Comparison of ENCODE assay signal across 25 cellular contexts in the genomic region with DNA sequence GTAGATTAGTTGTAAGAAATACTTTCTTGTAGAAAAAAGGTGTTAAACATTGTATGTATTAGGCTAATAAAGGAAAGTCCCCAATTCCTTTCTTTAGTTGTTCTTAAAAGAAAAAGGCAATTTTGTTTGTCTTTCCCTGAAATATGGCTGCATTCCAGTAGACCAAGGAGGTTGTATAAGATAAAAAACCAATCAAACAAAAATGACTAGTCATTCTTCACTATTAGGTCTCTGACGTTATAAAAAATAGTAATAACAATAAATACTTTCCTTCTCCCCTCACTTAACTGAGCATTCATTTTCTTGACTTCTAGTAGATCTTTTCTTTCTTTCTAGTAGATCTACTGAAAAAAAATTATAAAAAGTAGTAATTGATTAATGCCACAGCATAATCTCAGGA.
"Had no signal": no experiment of that assay in that cellular context is flagged by ENCODE, and none has a peak within 500 bp of the region (broad histone marks: within the 10 kb centered on the region; RNA-seq: fewer than 3 reads in every experiment).

No MANE protein-coding gene starts in this region.

- DNase-seq: activated CD4-positive, alpha-beta memory T cell treated with anti-CD3 and anti-CD28 coated beads for 36 hours; activated CD4-positive, alpha-beta T cell treated with anti-CD3 and anti-CD28 coated beads, Interleukin-2, amount 10 ng/mL, durations not matched to agents 7 days and 5 days; activated CD4-positive, CD25-positive, alpha-beta regulatory T cell; activated CD8-positive, alpha-beta memory T cell treated with anti-CD3 and anti-CD28 coated beads for 24 hours; activated gamma-delta T cell treated with Interleukin-2 at 50 U/mL for 16 hours; activated naive CD4-positive, alpha-beta T cell treated with anti-CD3 and anti-CD28 coated beads, Interleukin-2, amount 10 ng/mL, durations not matched to agents 7 days and 5 days; activated naive CD8-positive, alpha-beta T cell treated with anti-CD3 and anti-CD28 coated beads for 36 hours; activated T-cell treated with anti-CD3 and anti-CD28 coated beads for 4 hours; activated T-cell treated with anti-CD3 and anti-CD28 coated beads, Interleukin-2, amount 50 U/mL, for 72 hours; KG1; MG63; NCI-H1105; NCI-H1436; NCI-H1694 treated with DMSO at 0.1 percent for 48 hours; NCI-H2029 treated with DMSO at 0.1 percent for 48 hours; NCI-H345; NCI-H510A; NCI-H526 treated with DMSO at 0.1 percent for 48 hours; NCI-H82; NK-92 treated with Interleukin-12 subunit alpha and Interleukin-12 subunit beta, amount 100 ng/mL, for 24 hours; Peyer's patch; Right ventricle myocardium superior had no signal

- H3K4me1 ChIP-seq: Peyer's patch, SJSA1 had no signal

- H3K27me3 ChIP-seq: Peyer's patch had no signal

- H3K9me3 ChIP-seq: MG63, Peyer's patch, SJSA1 had no signal

- H3K27ac ChIP-seq: Peyer's patch, RWPE1, SJSA1, VCaP had no signal

- H3K36me3 ChIP-seq: MG63, Peyer's patch, SJSA1 had no signal

- H3K4me3 ChIP-seq: MG63, Peyer's patch, SJSA1 had no signal

- ATAC-seq: activated T-cell treated with anti-CD3 and anti-CD28 coated beads, Interleukin-2, amount 50 U/mL, for 72 hours had no signal
